ENCODE assay signal across 12 cellular contexts in genomic region chr22:45608763-45609180, GRCh38.
DNase-seq lines count a peak whose midpoint lies in the region; ATAC-seq and TF ChIP-seq lines count a peak whose summit lies in the region.
"Had no signal": no experiment of that assay in that cellular context is flagged by ENCODE, and none has a peak within 500 bp of the region (broad histone marks: within the 10 kb centered on the region; RNA-seq: fewer than 3 reads in every experiment).

No MANE protein-coding gene starts in this region.

- H3K4me3 Mint-ChIP-seq in activated CD4-positive, alpha-beta T cell treated with anti-CD3 and anti-CD28 coated beads, Interleukin-2, amount 10 ng/mL, durations not matched to agents 24 days and 14 days = no peak overlapping the region

- intact Hi-C loops in activated CD4-positive, alpha-beta T cell treated with anti-CD3 and anti-CD28 coated beads, Interleukin-2, amount 10 ng/mL, durations not matched to agents 24 days and 14 days (cut with micrococcal nuclease) = no loop called here
- intact Hi-C loops in sciatic nerve (cut with DNase I) = no loop called here

- H3K36me3 ChIP-seq in smooth muscle cell (ENCODE audit: low read depth) = no peaks in the 10 kb centered on the region
- H3K36me3 ChIP-seq: esophagus squamous epithelium, thoracic aorta had no signal

- peaks cover 4% of the 10 kb centered on the region for H3K27me3 Mint-ChIP-seq in activated CD4-positive, alpha-beta T cell treated with anti-CD3 and anti-CD28 coated beads, Interleukin-2, amount 10 ng/mL, durations not matched to agents 24 days and 14 days

- no peak for TF ChIP-seq CTCF in smooth muscle cell (IDR thresholded peaks at IDR 0.05; ENCODE audit: borderline replicate concordance, insufficient read depth, poor library complexity, severe bottlenecking)

- no peak overlapping the region for H2AFZ ChIP-seq in smooth muscle cell (ENCODE audit: low read depth)
- H2AFZ ChIP-seq: parathyroid adenoma had no signal

- no peak overlapping the region for H3K9ac ChIP-seq in smooth muscle cell (ENCODE audit: low read depth)
- H3K9ac ChIP-seq: parathyroid adenoma had no signal

- DNase-seq in activated CD4-positive, alpha-beta T cell treated with anti-CD3 and anti-CD28 coated beads, Interleukin-2, amount 10 ng/mL, durations not matched to agents 24 days and 14 days = peak; percentile 59
- DNase-seq in activated CD4-positive, alpha-beta T cell treated with anti-CD3 and anti-CD28 coated beads, Interleukin-2, amount 50 U/mL, for 4 hours = no peak
- peak; percentile 97 for DNase-seq in RPMI7951 (ENCODE audit: low read depth)
- peak; percentile 40 for DNase-seq in dermis microvascular lymphatic vessel endothelial cell (ENCODE audit: low read depth in 2 of 2)
- DNase-seq in smooth muscle cell (lab: John Stamatoyannopoulos, UW; ENCODE audit: unreplicated experiment) = no peak
- DNase-seq in sciatic nerve (ENCODE audit: low spot score) = no peak
- DNase-seq in NCI-H187 treated with DMSO at 0.1 percent for 48 hours (lab: John Stamatoyannopoulos, UW) = no peak
- DNase-seq: esophagus squamous epithelium had no signal

- 53% methylated on average over 8 of the region's 8 CpGs for WGBS in smooth muscle cell (ENCODE audit: low lambda C conversion rate)

- H3F3A ChIP-seq in smooth muscle cell (ENCODE audit: low read depth) = peaks cover 4% of the 10 kb centered on the region

- H3K27me3 ChIP-seq in smooth muscle cell (ENCODE audit: low read depth) = no peaks in the 10 kb centered on the region
- H3K27me3 ChIP-seq: esophagus squamous epithelium had no signal

- peak overlapping the region; percentile 49 for H3K4me2 ChIP-seq in smooth muscle cell

- no peaks in the 10 kb centered on the region for H3K9me3 ChIP-seq in smooth muscle cell (replicated peaks; ENCODE audit: low read depth)
- H3K9me3 ChIP-seq: esophagus squamous epithelium, thoracic aorta had no signal

- H3K4me1 ChIP-seq in smooth muscle cell (ENCODE audit: low read depth) = peaks cover 10% of the 10 kb centered on the region
- H3K4me1 ChIP-seq: parathyroid adenoma had no signal

- H3K27ac ChIP-seq in smooth muscle cell (ENCODE audit: low read depth) = no peak overlapping the region
- H3K27ac ChIP-seq: C4-2B, parathyroid adenoma, thoracic aorta had no signal

- no peak overlapping the region for H3K4me3 ChIP-seq in smooth muscle cell
- H3K4me3 ChIP-seq: esophagus squamous epithelium, thoracic aorta had no signal

- H4K20me1 ChIP-seq in smooth muscle cell (ENCODE audit: low read depth) = no peaks in the 10 kb centered on the region

- H3K36me3 Mint-ChIP-seq in activated CD4-positive, alpha-beta T cell treated with anti-CD3 and anti-CD28 coated beads, Interleukin-2, amount 10 ng/mL, durations not matched to agents 24 days and 14 days (ENCODE audit: low read depth) = no peaks in the 10 kb centered on the region

- ATAC-seq in sciatic nerve = no peak
- no peak for ATAC-seq in GM21381 (IDR thresholded peaks at IDR 0.05; ENCODE audit: unreplicated experiment)

- peak overlapping the region; percentile 19 for H3K27ac Mint-ChIP-seq in activated CD4-positive, alpha-beta T cell treated with anti-CD3 and anti-CD28 coated beads, Interleukin-2, amount 10 ng/mL, durations not matched to agents 24 days and 14 days

- H3K9me3 Mint-ChIP-seq in activated CD4-positive, alpha-beta T cell treated with anti-CD3 and anti-CD28 coated beads, Interleukin-2, amount 10 ng/mL, durations not matched to agents 24 days and 14 days = no peaks in the 10 kb centered on the region

- peaks cover 9% of the 10 kb centered on the region for H3K4me1 Mint-ChIP-seq in activated CD4-positive, alpha-beta T cell treated with anti-CD3 and anti-CD28 coated beads, Interleukin-2, amount 10 ng/mL, durations not matched to agents 24 days and 14 days

- H3K79me2 ChIP-seq in smooth muscle cell (ENCODE audit: low read depth) = no peaks in the 10 kb centered on the region
- H3K79me2 ChIP-seq: parathyroid adenoma had no signal

Comparison
In these comparisons a context has a peak if more than half of its experiments do, and no peak if none do; other contexts are left out.
1. DNase-seq: peak in activated CD4-positive, alpha-beta T cell treated with anti-CD3 and anti-CD28 coated beads, Interleukin-2, amount 10 ng/mL, durations not matched to agents 24 days and 14 days (single experiment), RPMI7951 (single experiment) and dermis microvascular lymphatic vessel endothelial cell (2 of 2); none in activated CD4-positive, alpha-beta T cell treated with anti-CD3 and anti-CD28 coated beads, Interleukin-2, amount 50 U/mL, for 4 hours (0 of 2), smooth muscle cell (single experiment), sciatic nerve (single experiment) and NCI-H187 treated with DMSO at 0.1 percent for 48 hours (single experiment).